ENCODE assay signal across 14 cellular contexts in the genomic region with DNA sequence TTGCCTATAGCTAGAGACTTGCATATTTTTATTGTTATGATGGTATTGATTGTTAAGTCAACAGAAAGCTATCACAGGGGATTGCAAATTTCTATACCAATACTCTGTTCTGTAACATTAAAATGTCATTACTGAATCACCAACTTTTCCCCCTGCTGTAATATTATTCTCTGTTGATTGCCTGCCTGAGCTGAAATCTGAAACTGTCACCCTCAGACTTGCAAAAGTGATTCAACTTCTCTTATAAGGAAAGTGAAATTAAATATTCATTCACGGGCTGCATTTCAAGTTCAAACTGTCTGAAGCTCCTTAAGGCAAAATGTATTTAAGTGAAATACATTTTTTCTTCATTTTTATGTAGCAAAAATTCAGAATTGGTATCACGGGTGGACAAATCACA.
A peak's percentile ranks its signal among the peaks of the same experiment; 100 is the strongest.
DNase-seq lines count a peak whose midpoint lies in the region; ATAC-seq, FAIRE-seq and TF ChIP-seq lines count a peak whose summit lies in the region.
"Had no signal": no experiment of that assay in that cellular context is flagged by ENCODE, and none has a peak within 500 bp of the region (broad histone marks: within the 10 kb centered on the region; RNA-seq: fewer than 3 reads in every experiment).

No MANE protein-coding gene starts in this region.

- TF ChIP-seq CTCF in MM.1S (IDR thresholded peaks at IDR 0.05; ENCODE audit: low read length) (no peak), osteoblast (IDR thresholded peaks at IDR 0.05; ENCODE audit: extremely low read depth, low read depth, low read length) (no peak), gastroesophageal sphincter (IDR thresholded peaks at IDR 0.05) (no peak), kidney (IDR thresholded peaks at IDR 0.05; ENCODE audit: borderline replicate concordance, extremely low read depth, insufficient read depth) (no peak)

- H2AFZ ChIP-seq in MM.1S (ENCODE audit: low read length) (no peak overlapping the region), osteoblast (ENCODE audit: low read length) (peak overlapping the region; percentile 8)

- H3K36me3 ChIP-seq in MM.1S (replicated peaks; ENCODE audit: insufficient read depth, low read length): no peaks in the 10 kb centered on the region
- no peaks in the 10 kb centered on the region for H3K36me3 ChIP-seq in osteoblast (ENCODE audit: insufficient read depth, low read length)
- H3K36me3 ChIP-seq in gastroesophageal sphincter: no peaks in the 10 kb centered on the region
- no peaks in the 10 kb centered on the region for H3K36me3 ChIP-seq in kidney (ENCODE audit: control insufficient read depth in 1 of 2, insufficient read depth in 2 of 2, low read length in 2 of 2)

- TF ChIP-seq POLR2A in gastroesophageal sphincter (IDR thresholded peaks at IDR 0.05): no peak

- no peaks in the 10 kb centered on the region for H4K20me1 ChIP-seq in MM.1S (ENCODE audit: insufficient read depth, low read length)
- H4K20me1 ChIP-seq in osteoblast (ENCODE audit: insufficient read depth, low read length): no peaks in the 10 kb centered on the region

- H3K4me1 ChIP-seq in MM.1S (ENCODE audit: low read length) (no peaks in the 10 kb centered on the region), osteoblast (ENCODE audit: insufficient read depth, low read length) (no peaks in the 10 kb centered on the region), gastroesophageal sphincter (no peaks in the 10 kb centered on the region), kidney (ENCODE audit: control insufficient read depth in 1 of 2, insufficient read depth in 1 of 2, low read depth in 1 of 2, low read length in 2 of 2) (no peaks in the 10 kb centered on the region)

- WGBS in gastroesophageal sphincter (ENCODE audit: low coverage in 1 of 2), 2 donors: 71 to 94% methylated on average over 2 of the region's 2 CpGs

- no peaks in the 10 kb centered on the region for H3K27me3 ChIP-seq in MM.1S (replicated peaks; ENCODE audit: insufficient read depth, low read length)
- H3K27me3 ChIP-seq in osteoblast (ENCODE audit: insufficient read depth, low read length): no peaks in the 10 kb centered on the region
- H3K27me3 ChIP-seq in gastroesophageal sphincter: no peaks in the 10 kb centered on the region

- H3F3A ChIP-seq in MM.1S (ENCODE audit: insufficient read depth, low read length): no peaks in the 10 kb centered on the region

- H3K9ac ChIP-seq in MM.1S (ENCODE audit: low read length): no peak overlapping the region
- H3K9ac ChIP-seq in kidney (ENCODE audit: low read length in 2 of 2): no peak overlapping the region

- H3K79me2 ChIP-seq in MM.1S (ENCODE audit: low read length) (no peaks in the 10 kb centered on the region), osteoblast (ENCODE audit: insufficient read depth, low read length) (no peaks in the 10 kb centered on the region)

- H3K4me3 ChIP-seq in MM.1S (ENCODE audit: low read length) (no peak overlapping the region), osteoblast (ENCODE audit: insufficient read depth, low read length) (no peak overlapping the region), gastroesophageal sphincter (no peak overlapping the region), kidney (ENCODE audit: low read length in 2 of 2) (no peak overlapping the region)

- FAIRE-seq in GM19239 (lab: Jason Lieb, UNC): peak; percentile 40
- no peak for FAIRE-seq in kidney (lab: Jason Lieb, UNC)

- no peaks in the 10 kb centered on the region for H3K9me2 ChIP-seq in MM.1S (replicated peaks; ENCODE audit: insufficient read depth, low read length)

- peak; percentile 86 for ATAC-seq in HG02798 (IDR thresholded peaks at IDR 0.05; ENCODE audit: poor library complexity, unreplicated experiment)
- ATAC-seq in gastroesophageal sphincter: no peak
- ATAC-seq: left colon, Right ventricle myocardium inferior, sciatic nerve had no signal

- no peak for TF ChIP-seq EP300 in gastroesophageal sphincter (IDR thresholded peaks at IDR 0.05)

- H3K27ac ChIP-seq in MM.1S (ENCODE audit: low read length): no peak overlapping the region
- H3K27ac ChIP-seq in osteoblast (ENCODE audit: low read depth, low read length): no peak overlapping the region
- no peak overlapping the region for H3K27ac ChIP-seq in gastroesophageal sphincter
- H3K27ac ChIP-seq in kidney (ENCODE audit: low read depth in 2 of 2, low read length in 2 of 2): no peak overlapping the region
- H3K27ac ChIP-seq: epithelial cell of prostate had no signal

- H3K4me2 ChIP-seq in MM.1S (ENCODE audit: low read depth, low read length) (peak overlapping the region; percentile 41; the same call in 1 of the 2 replicates), osteoblast (ENCODE audit: insufficient read depth, low read length) (peak overlapping the region; percentile 52)

- DNase-seq in GM19239 (ENCODE audit: insufficient read length, low spot score) (peak; percentile 9), MM.1S (peak; percentile 45), osteoblast (ENCODE audit: insufficient read length, low spot score, missing footprints) (no peak), kidney (no peak), OCI-M2 (lab: John Stamatoyannopoulos, UW; ENCODE audit: unreplicated experiment) (no peak)
- DNase-seq: left colon, NCI-H1417 treated with DMSO at 0.1 percent for 48 hours, NCI-H526, substantia nigra had no signal

- intact Hi-C loops in kidney (cut with DNase I): no loop called here

- H3K9me3 ChIP-seq in MM.1S (replicated peaks; ENCODE audit: insufficient read depth, low read length) (no peaks in the 10 kb centered on the region), osteoblast (ENCODE audit: low read depth, low read length) (no peaks in the 10 kb centered on the region), gastroesophageal sphincter (no peaks in the 10 kb centered on the region), kidney (ENCODE audit: control insufficient read depth in 1 of 2, low read length in 2 of 2) (no peaks in the 10 kb centered on the region)

Comparison
In these comparisons a context has a peak if more than half of its experiments do, and no peak if none do; other contexts are left out.
1. DNase-seq: peak in GM19239 (single experiment) and MM.1S (single experiment); none in osteoblast (single experiment), kidney (single experiment) and OCI-M2 (single experiment).